1 cellular context compared by ENCODE assay signal in the genomic region with DNA sequence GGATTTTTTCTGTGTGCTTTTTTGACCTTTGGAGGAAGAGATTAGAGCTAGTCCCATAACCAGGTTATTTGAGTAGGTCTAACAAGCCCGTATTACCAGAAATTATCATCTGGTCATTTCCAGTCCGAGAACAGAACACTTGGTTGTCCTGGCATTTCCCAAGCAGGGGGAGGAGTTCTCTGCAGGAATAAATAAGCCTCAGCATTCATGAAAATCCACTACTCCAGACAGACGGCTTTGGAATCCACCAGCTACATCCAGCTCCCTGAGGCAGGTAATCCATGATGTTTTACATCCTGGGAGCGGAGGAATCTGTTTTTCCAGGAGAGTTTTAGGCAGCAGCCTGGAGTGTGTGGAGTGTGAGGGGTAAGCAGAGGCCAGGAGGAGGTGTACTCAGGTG.
A peak's percentile ranks its signal among the peaks of the same experiment; 100 is the strongest.
TF ChIP-seq lines count a peak whose summit lies in the region.

SERPINA3 (plus strand) TSS at position 218 of the 400 bp plus-strand sequence. CDS start 2,051 bp downstream, outside the sequence.

TF ChIP-seq in HepG2, 621 proteins besides CTCF, POLR2A, EP300 and RAD21 (continued from another document and continues in another):
- TF ChIP-seq, protein P1, sequence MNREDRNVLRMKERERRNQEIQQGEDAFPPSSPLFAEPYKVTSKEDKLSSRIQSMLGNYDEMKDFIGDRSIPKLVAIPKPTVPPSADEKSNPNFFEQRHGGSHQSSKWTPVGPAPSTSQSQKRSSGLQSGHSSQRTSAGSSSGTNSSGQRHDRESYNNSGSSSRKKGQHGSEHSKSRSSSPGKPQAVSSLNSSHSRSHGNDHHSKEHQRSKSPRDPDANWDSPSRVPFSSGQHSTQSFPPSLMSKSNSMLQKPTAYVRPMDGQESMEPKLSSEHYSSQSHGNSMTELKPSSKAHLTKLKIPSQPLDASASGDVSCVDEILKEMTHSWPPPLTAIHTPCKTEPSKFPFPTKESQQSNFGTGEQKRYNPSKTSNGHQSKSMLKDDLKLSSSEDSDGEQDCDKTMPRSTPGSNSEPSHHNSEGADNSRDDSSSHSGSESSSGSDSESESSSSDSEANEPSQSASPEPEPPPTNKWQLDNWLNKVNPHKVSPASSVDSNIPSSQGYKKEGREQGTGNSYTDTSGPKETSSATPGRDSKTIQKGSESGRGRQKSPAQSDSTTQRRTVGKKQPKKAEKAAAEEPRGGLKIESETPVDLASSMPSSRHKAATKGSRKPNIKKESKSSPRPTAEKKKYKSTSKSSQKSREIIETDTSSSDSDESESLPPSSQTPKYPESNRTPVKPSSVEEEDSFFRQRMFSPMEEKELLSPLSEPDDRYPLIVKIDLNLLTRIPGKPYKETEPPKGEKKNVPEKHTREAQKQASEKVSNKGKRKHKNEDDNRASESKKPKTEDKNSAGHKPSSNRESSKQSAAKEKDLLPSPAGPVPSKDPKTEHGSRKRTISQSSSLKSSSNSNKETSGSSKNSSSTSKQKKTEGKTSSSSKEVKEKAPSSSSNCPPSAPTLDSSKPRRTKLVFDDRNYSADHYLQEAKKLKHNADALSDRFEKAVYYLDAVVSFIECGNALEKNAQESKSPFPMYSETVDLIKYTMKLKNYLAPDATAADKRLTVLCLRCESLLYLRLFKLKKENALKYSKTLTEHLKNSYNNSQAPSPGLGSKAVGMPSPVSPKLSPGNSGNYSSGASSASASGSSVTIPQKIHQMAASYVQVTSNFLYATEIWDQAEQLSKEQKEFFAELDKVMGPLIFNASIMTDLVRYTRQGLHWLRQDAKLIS (CRISPR knock-in tag; IDR thresholded peaks at IDR 0.05), result peak; percentile 97; the same call in 1 of the 2 replicates
- TF ChIP-seq AGO2 (optimal IDR thresholded peaks at IDR 0.05; ENCODE audit: low read depth, low read length) (no peak), SIX4 (CRISPR knock-in tag; IDR thresholded peaks at IDR 0.05) (peak; percentile 66; the same call in 1 of the 2 replicates), ISL2 (CRISPR knock-in tag; IDR thresholded peaks at IDR 0.05) (peak; percentile 63), ZNF331 (CRISPR knock-in tag; IDR thresholded peaks at IDR 0.05) (peak; percentile 38; the same call in 1 of the 2 replicates), ZNF512B (CRISPR knock-in tag; IDR thresholded peaks at IDR 0.05; ENCODE audit: borderline replicate concordance) (no peak), SOX5 (CRISPR knock-in tag; IDR thresholded peaks at IDR 0.05; ENCODE audit: borderline replicate concordance) (peak; percentile 43; the same call in 1 of the 2 replicates), SMAD1 (CRISPR knock-in tag; IDR thresholded peaks at IDR 0.05; ENCODE audit: borderline replicate concordance, low read depth) (no peak), NFKBIZ (CRISPR knock-in tag; IDR thresholded peaks at IDR 0.05) (peak; percentile 73; the same call in 1 of the 2 replicates), ZIK1 (CRISPR knock-in tag; IDR thresholded peaks at IDR 0.05; ENCODE audit: borderline replicate concordance, low read depth) (no peak), PAX8 (CRISPR knock-in tag; IDR thresholded peaks at IDR 0.05; ENCODE audit: borderline replicate concordance) (no peak), ZNF839 (CRISPR knock-in tag; IDR thresholded peaks at IDR 0.05; ENCODE audit: borderline replicate concordance) (no peak), ZNF552 (CRISPR knock-in tag; IDR thresholded peaks at IDR 0.05; ENCODE audit: borderline replicate concordance) (no peak), ZNF557 (CRISPR knock-in tag; IDR thresholded peaks at IDR 0.05) (0 out of 2 replicates have a peak, but pooled peaks have one; percentile 42), ZBTB49 (CRISPR knock-in tag; IDR thresholded peaks at IDR 0.05; ENCODE audit: borderline replicate concordance) (peak; percentile 35; the same call in 1 of the 2 replicates), ETV5 (CRISPR knock-in tag; IDR thresholded peaks at IDR 0.05; ENCODE audit: borderline replicate concordance) (no peak), PHF20 (CRISPR knock-in tag; IDR thresholded peaks at IDR 0.05) (no peak), ZBTB21 (CRISPR knock-in tag; IDR thresholded peaks at IDR 0.05) (no peak), KLF11 (CRISPR knock-in tag; IDR thresholded peaks at IDR 0.05) (no peak), ZNF513 (CRISPR knock-in tag; conservative IDR thresholded peaks at IDR 0.05) (no peak), ZNF503 (CRISPR knock-in tag; IDR thresholded peaks at IDR 0.05) (no peak), RBAK (CRISPR knock-in tag; IDR thresholded peaks at IDR 0.05) (no peak), ZNF547 (CRISPR knock-in tag; IDR thresholded peaks at IDR 0.05) (peak; percentile 49; the same call in 1 of the 2 replicates), KDM2A (CRISPR knock-in tag; IDR thresholded peaks at IDR 0.05; ENCODE audit: borderline replicate concordance, low read depth) (no peak), NR3C1 (CRISPR knock-in tag; IDR thresholded peaks at IDR 0.05) (no peak), PLRG1 (conservative IDR thresholded peaks at IDR 0.05) (no peak)
- TF ChIP-seq, protein P2, sequence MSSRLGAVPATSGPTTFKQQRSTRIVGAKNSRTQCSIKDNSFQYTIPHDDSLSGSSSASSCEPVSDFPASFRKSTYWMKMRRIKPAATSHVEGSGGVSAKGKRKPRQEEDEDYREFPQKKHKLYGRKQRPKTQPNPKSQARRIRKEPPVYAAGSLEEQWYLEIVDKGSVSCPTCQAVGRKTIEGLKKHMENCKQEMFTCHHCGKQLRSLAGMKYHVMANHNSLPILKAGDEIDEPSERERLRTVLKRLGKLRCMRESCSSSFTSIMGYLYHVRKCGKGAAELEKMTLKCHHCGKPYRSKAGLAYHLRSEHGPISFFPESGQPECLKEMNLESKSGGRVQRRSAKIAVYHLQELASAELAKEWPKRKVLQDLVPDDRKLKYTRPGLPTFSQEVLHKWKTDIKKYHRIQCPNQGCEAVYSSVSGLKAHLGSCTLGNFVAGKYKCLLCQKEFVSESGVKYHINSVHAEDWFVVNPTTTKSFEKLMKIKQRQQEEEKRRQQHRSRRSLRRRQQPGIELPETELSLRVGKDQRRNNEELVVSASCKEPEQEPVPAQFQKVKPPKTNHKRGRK (CRISPR knock-in tag; IDR thresholded peaks at IDR 0.05), result no peak
- TF ChIP-seq, protein P3, sequence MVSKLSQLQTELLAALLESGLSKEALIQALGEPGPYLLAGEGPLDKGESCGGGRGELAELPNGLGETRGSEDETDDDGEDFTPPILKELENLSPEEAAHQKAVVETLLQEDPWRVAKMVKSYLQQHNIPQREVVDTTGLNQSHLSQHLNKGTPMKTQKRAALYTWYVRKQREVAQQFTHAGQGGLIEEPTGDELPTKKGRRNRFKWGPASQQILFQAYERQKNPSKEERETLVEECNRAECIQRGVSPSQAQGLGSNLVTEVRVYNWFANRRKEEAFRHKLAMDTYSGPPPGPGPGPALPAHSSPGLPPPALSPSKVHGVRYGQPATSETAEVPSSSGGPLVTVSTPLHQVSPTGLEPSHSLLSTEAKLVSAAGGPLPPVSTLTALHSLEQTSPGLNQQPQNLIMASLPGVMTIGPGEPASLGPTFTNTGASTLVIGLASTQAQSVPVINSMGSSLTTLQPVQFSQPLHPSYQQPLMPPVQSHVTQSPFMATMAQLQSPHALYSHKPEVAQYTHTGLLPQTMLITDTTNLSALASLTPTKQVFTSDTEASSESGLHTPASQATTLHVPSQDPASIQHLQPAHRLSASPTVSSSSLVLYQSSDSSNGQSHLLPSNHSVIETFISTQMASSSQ (IDR thresholded peaks at IDR 0.05; ENCODE audit: low read depth), result no peak
- TF ChIP-seq, protein P3 (CRISPR knock-in tag; IDR thresholded peaks at IDR 0.05; ENCODE audit: borderline replicate concordance), result peak; percentile 68; the same call in 1 of the 2 replicates
- TF ChIP-seq, protein P4, sequence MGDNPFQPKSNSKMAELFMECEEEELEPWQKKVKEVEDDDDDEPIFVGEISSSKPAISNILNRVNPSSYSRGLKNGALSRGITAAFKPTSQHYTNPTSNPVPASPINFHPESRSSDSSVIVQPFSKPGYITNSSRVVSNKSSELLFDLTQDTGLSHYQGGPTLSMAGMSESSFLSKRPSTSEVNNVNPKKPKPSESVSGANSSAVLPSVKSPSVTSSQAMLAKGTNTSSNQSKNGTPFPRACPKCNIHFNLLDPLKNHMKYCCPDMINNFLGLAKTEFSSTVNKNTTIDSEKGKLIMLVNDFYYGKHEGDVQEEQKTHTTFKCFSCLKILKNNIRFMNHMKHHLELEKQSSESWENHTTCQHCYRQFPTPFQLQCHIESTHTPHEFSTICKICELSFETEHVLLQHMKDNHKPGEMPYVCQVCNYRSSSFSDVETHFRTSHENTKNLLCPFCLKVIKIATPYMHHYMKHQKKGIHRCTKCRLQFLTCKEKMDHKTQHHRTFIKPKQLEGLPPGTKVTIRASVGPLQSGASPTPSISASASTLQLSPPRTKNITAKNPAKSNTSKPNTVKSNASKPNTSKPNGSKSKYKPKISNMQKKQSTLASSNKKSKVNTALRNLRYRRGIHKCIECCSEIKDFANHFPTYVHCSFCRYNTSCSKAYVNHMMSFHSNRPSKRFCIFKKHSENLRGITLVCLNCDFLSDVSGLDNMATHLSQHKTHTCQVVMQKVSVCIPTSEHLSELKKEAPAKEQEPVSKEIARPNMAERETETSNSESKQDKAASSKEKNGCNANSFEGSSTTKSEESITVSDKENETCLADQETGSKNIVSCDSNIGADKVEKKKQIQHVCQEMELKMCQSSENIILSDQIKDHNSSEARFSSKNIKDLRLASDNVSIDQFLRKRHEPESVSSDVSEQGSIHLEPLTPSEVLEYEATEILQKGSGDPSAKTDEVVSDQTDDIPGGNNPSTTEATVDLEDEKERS (CRISPR knock-in tag; IDR thresholded peaks at IDR 0.05), result 0 out of 2 replicates have a peak, but pooled peaks have one; percentile 59
